22 cellular contexts compared by ENCODE assay signal in genomic region chr5:103203226-103203625, GRCh38. TPM values are rescaled to one million over a fixed set of nuclear protein-coding genes. Genes with fewer than 3 reads are reported as not detected.
DNase-seq lines count a peak whose midpoint lies in the region; ATAC-seq, FAIRE-seq and TF ChIP-seq lines count a peak whose summit lies in the region.
"Had no signal": no experiment of that assay in that cellular context is flagged by ENCODE, and none has a peak within 500 bp of the region (broad histone marks: within the 10 kb centered on the region; RNA-seq: fewer than 3 reads in every experiment).

No MANE protein-coding gene starts in this region.

- H3K27ac ChIP-seq in kidney (ENCODE audit: low read depth in 2 of 2, low read length in 2 of 2) (no peak overlapping the region), RWPE1 (no peak overlapping the region)
- H3K27ac ChIP-seq: A549; BLaER1 treated with 17β-estradiol and CSF1 and Interleukin-3, amounts not matched to agents 10 nM and 100 nM; C4-2B had no signal

- CTCF ChIA-PET in RWPE1 (lab: Yijun Ruan, JAX) = no interaction called here

- intact Hi-C loops in kidney (cut with DNase I) = no loop called here

- no peak overlapping the region for H3K4me3 ChIP-seq in kidney (ENCODE audit: low read length in 2 of 2)
- H3K4me3 ChIP-seq: A549; BLaER1 treated with 17β-estradiol and CSF1 and Interleukin-3, amounts not matched to agents 10 nM and 100 nM; GM12878 had no signal

- H3K36me3 ChIP-seq in kidney (ENCODE audit: control insufficient read depth in 1 of 2, insufficient read depth in 2 of 2, low read length in 2 of 2) = peaks cover 0 to 4% of the 10 kb centered on the region in 2 donors

- peaks cover 0 to 5% of the 10 kb centered on the region in 2 donors for H3K4me1 ChIP-seq in kidney (ENCODE audit: control insufficient read depth in 1 of 2, insufficient read depth in 1 of 2, low read depth in 1 of 2, low read length in 2 of 2)
- H3K4me1 ChIP-seq: A549, Caco-2 had no signal

- TF ChIP-seq CTCF in kidney (IDR thresholded peaks at IDR 0.05; ENCODE audit: borderline replicate concordance, extremely low read depth, insufficient read depth) (no peak), RWPE1 (conservative IDR thresholded peaks at IDR 0.05; ENCODE audit: low read depth) (no peak)

- no peak for DNase-seq in kidney
- no peak for DNase-seq in left lobe of liver (ENCODE audit: low spot score)
- DNase-seq in NCI-H2081 (lab: John Stamatoyannopoulos, UW) = no peak
- no peak for DNase-seq in RWPE1 (ENCODE audit: low spot score)
- DNase-seq: 8988T; AML-193; Caco-2; Calu3; CD4-positive, alpha-beta T cell; CD8-positive, alpha-beta T cell; DMS79 treated with DMSO at 0.1 percent for 48 hours; GDM1 had no signal

- FAIRE-seq in G401.6 (lab: Jason Lieb, UNC) = peak; percentile 86
- peak; percentile 70 for FAIRE-seq in colon (lab: Jason Lieb, UNC)
- FAIRE-seq in kidney (lab: Jason Lieb, UNC) = peak; percentile 25
- FAIRE-seq: A549, D721Med, GM12878, GM12892, GM18507 had no signal

- no peak overlapping the region for H3K9ac ChIP-seq in kidney (ENCODE audit: low read length in 2 of 2)
- H3K9ac ChIP-seq: BLaER1 treated with 17β-estradiol and CSF1 and Interleukin-3, amounts not matched to agents 10 nM and 100 nM had no signal

- no peak for ATAC-seq in left lobe of liver
- ATAC-seq in SK-N-SH treated with all-trans-retinoic acid at 6 μM for 48 hours = no peak
- ATAC-seq: A549; CD8-positive, alpha-beta T cell; GM12878 had no signal

- POLR2A ChIA-PET in RWPE1 (lab: Yijun Ruan, JAX; ENCODE audit: low non-redundant PET) = no interaction called here

- H3K9me3 ChIP-seq in kidney (ENCODE audit: control insufficient read depth in 1 of 2, low read length in 2 of 2) = no peaks in the 10 kb centered on the region
- H3K9me3 ChIP-seq: A549, Caco-2 had no signal

TF ChIP-seq in SK-N-SH treated with all-trans-retinoic acid at 6 μM for 48 hours, 23 proteins besides CTCF, POLR2A, EP300 and RAD21:
- TF ChIP-seq TSHZ2 (CRISPR knock-in tag; IDR thresholded peaks at IDR 0.05) (no peak), ARNTL (CRISPR knock-in tag; IDR thresholded peaks at IDR 0.05; ENCODE audit: borderline replicate concordance, low read depth) (no peak), BACH2 (CRISPR knock-in tag; IDR thresholded peaks at IDR 0.05; ENCODE audit: borderline replicate concordance) (no peak), ZNF70 (CRISPR knock-in tag; IDR thresholded peaks at IDR 0.05) (no peak), CSRNP3 (CRISPR knock-in tag; IDR thresholded peaks at IDR 0.05) (no peak)

RNA-seq across cellular contexts. Expression of gene MACIR, which starts 55.3 kb away (rescaled TPM):
- total RNA-seq in kidney = 7.1 TPM
- polyA plus RNA-seq in kidney (ENCODE audit: insufficient read depth, low read depth, low replicate concordance) = 7.4 TPM
- total RNA-seq in left lobe of liver = 0.63 TPM
